In the genomic region with DNA sequence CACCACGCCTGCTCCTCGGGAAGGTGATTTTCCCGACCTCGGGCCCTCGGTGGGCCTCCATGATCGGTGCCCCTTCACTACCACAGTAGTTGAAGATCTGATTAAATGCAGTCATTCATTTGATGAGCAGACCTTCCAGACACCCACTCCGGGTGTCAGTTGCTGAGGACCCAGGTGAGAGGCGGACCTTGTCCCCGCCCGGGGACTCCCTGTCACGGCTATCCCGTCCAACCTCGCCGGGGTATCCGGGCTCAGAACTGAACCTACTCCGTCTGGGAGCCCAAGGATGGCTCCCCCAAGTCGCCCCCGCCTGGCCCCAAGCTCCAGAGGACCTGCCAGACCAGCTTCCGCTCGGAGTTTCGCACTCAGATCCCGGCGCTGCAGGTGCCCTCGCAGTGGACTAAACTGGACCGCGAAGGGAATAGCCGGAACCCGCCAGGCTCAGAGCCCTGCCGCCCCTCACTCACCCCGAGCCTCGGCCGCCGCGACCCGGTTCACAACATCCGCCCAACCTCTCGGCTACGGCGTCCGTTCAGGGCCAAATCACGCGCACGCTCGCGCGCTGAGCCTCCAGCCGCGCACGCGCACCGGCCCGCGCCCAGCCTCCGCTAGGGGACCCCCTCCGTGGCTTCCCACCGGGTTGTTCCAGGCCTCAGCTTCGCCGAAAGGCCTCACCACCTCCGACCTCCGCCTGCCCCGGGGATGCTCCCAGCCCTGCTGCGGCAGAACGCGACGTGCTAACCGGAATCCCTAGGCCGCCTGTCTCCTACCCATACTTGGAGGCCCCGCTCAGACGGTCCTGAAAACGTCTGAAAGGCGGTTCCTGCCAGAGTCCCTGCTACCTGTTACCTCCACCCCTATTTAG, we compare ENCODE assay signal across 8 cellular contexts. TPM values are rescaled to one million over a fixed set of nuclear protein-coding genes. Genes with fewer than 3 reads are reported as not detected.
DNase-seq lines count a peak whose midpoint lies in the region; ATAC-seq and TF ChIP-seq lines count a peak whose summit lies in the region.

No MANE protein-coding gene starts in this region.

- no peaks in the 10 kb centered on the region for H3K9me3 ChIP-seq in right atrium auricular region
- H3K9me3 ChIP-seq in prostate gland: no peaks in the 10 kb centered on the region

- H3K4me3 ChIP-seq in right atrium auricular region: peak overlapping the region; percentile 53 to 70
- peak overlapping the region; percentile 78 to 82 for H3K4me3 ChIP-seq in prostate gland
- peak overlapping the region; percentile 73 for H3K4me3 ChIP-seq in urinary bladder (ENCODE audit: low read depth, low read length)

- H3K27ac ChIP-seq in right atrium auricular region (peak overlapping the region; percentile 81 to 83), prostate gland (peak overlapping the region; percentile 74 to 81), urinary bladder (ENCODE audit: low read depth) (peak overlapping the region; percentile 89)

- TF ChIP-seq CTCF in right atrium auricular region (IDR thresholded peaks at IDR 0.05): peak; percentile 67 to 76
- peak in 2 of 4 experiments; percentile 50 to 61 for TF ChIP-seq CTCF in prostate gland (IDR thresholded peaks at IDR 0.05)

- H3K4me1 ChIP-seq in right atrium auricular region (peaks cover 0 to 43% of the 10 kb centered on the region in 2 donors), prostate gland (replicated peaks) (peaks cover 14% of the 10 kb centered on the region), urinary bladder (ENCODE audit: insufficient read depth) (no peaks in the 10 kb centered on the region)

- ATAC-seq in HG02870 (IDR thresholded peaks at IDR 0.05; ENCODE audit: unreplicated experiment): peak; percentile 76

- DNase-seq in NCI-H1436 treated with DMSO at 0.1 percent for 48 hours (lab: John Stamatoyannopoulos, UW): peak; percentile 68
- DNase-seq in SW480 (ENCODE audit: low spot score): peak; percentile 93
- DNase-seq in amygdala (lab: John Stamatoyannopoulos, UW): peak; percentile 72 to 100 (median 98)
- DNase-seq in right atrium auricular region (ENCODE audit: low spot score): peak; percentile 98
- DNase-seq in prostate gland (ENCODE audit: low spot score): peak; percentile 94

- TF ChIP-seq POLR2A in GM15510 (IDR thresholded peaks at IDR 0.05; ENCODE audit: borderline replicate concordance, extremely low read depth, insufficient read length) (peak; percentile 98), prostate gland (IDR thresholded peaks at IDR 0.05) (no peak)

- H3K36me3 ChIP-seq in right atrium auricular region: no peaks in the 10 kb centered on the region
- no peaks in the 10 kb centered on the region for H3K36me3 ChIP-seq in prostate gland
- H3K36me3 ChIP-seq in urinary bladder (ENCODE audit: insufficient read depth): no peaks in the 10 kb centered on the region

- intact Hi-C loops in prostate gland (cut with DNase I): no loop called here

- H3K27me3 ChIP-seq in right atrium auricular region: no peaks in the 10 kb centered on the region
- no peaks in the 10 kb centered on the region for H3K27me3 ChIP-seq in prostate gland (replicated peaks; ENCODE audit: insufficient read depth)

- 2% methylated on average over 71 of the region's 71 CpGs for WGBS in prostate gland
- 1% methylated on average over 71 of the region's 71 CpGs for whole genome bisulfite sequencing in urinary bladder

RNA-seq across cellular contexts. Expression of a gene that starts 22.3 kb away (rescaled TPM):
- total RNA-seq in right atrium auricular region (not detected), prostate gland (under 1 TPM; under 0.01 TPM), urinary bladder (under 0.01 TPM)
- polyA plus RNA-seq in urinary bladder: not detected

RNA-seq across cellular contexts. Expression of a gene that starts 31.0 kb away (rescaled TPM):
- 10 to 100 TPM; 15.1 to 20.0 TPM for total RNA-seq in right atrium auricular region
- total RNA-seq in prostate gland: 10 to 100 TPM; 29.9 to 58.6 TPM
- total RNA-seq in urinary bladder: 137 TPM
- polyA plus RNA-seq in urinary bladder: 22.9 TPM

Comparison
In these comparisons a context has a peak if more than half of its experiments do, and no peak if none do; other contexts are left out.
1. Peak in every context shown above with its lines: DNase-seq, ATAC-seq, H3K4me3 ChIP-seq and H3K27ac ChIP-seq.